In genomic region chr1:23521588-23521987, GRCh38 we compare ENCODE assay signal across 1 cellular context.
TF ChIP-seq lines count a peak whose summit lies in the region.

No MANE protein-coding gene starts in this region.

TF ChIP-seq in SK-N-SH treated with all-trans-retinoic acid at 6 μM for 48 hours, 23 proteins besides CTCF, POLR2A, EP300 and RAD21:
- TF ChIP-seq PPARA (CRISPR knock-in tag; IDR thresholded peaks at IDR 0.05; ENCODE audit: borderline replicate concordance): no peak
- TF ChIP-seq ZNF565 (CRISPR knock-in tag; conservative IDR thresholded peaks at IDR 0.05; ENCODE audit: low read depth): no peak
- no peak for TF ChIP-seq TSHZ2 (CRISPR knock-in tag; IDR thresholded peaks at IDR 0.05)
- TF ChIP-seq ISL1 (CRISPR knock-in tag; IDR thresholded peaks at IDR 0.05): no peak
